Comparison of ENCODE assay signal across 8 cellular contexts in the genomic region with DNA sequence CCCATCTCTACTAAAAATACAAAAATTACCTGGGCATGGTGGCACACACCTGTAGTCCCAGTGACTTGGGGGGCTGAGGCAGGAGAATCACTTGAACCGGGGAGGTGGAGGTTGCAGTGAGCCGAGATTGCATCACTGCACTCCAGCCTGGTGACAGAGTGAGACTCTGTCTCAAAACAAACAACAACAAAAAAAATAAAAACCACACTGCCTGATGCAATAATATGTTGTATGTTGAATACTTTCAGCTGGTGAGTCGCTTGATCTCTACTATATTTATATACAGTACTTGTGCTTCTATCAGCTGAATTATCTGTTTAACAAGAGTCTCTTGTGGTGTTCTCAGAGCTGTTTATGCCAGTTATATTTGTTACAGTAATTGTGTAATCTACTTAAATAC. TPM values are rescaled to one million over a fixed set of nuclear protein-coding genes. Genes with fewer than 3 reads are reported as not detected.
DNase-seq lines count a peak whose midpoint lies in the region; ATAC-seq, FAIRE-seq and TF ChIP-seq lines count a peak whose summit lies in the region.
"Not testable (repeated sequence)": the region's sequence is repeated elsewhere in the genome, so short reads cannot be mapped to it uniquely, and the experiment has no call there.

No MANE protein-coding gene starts in this region.

- not testable (repeated sequence) for H3K9me2 ChIP-seq in GM23338 (ENCODE audit: insufficient read depth)

- H3K4me1 ChIP-seq in ACC112 (ENCODE audit: control insufficient read depth, insufficient read depth, low read length, unreplicated experiment), result peaks cover 17% of the 10 kb centered on the region
- not testable (repeated sequence) for H3K4me1 ChIP-seq in GM23338 (ENCODE audit: insufficient read depth); right lobe of liver

- not testable (repeated sequence) for H2AFZ ChIP-seq in ACC112 (ENCODE audit: low read length, unreplicated experiment); GM23338

- TF ChIP-seq CTCF in GM23338 (conservative IDR thresholded peaks at IDR 0.05; ENCODE audit: low read depth in 2 of 2); WTC11 (IDR thresholded peaks at IDR 0.05); bronchial epithelial cell (IDR thresholded peaks at IDR 0.05; ENCODE audit: insufficient read depth, low read length, severe bottlenecking); fibroblast of pulmonary artery (IDR thresholded peaks at IDR 0.05; ENCODE audit: low read length, missing control alignments); right lobe of liver (IDR thresholded peaks at IDR 0.05): not testable (repeated sequence)

- CTCF ChIA-PET in WTC11 (lab: Charles Lee), result not testable (repeated sequence)

- intact Hi-C loops in right lobe of liver (cut with DNase I), result not testable (repeated sequence)

- not testable (repeated sequence) for H4K20me1 ChIP-seq in GM23338 (replicated peaks; ENCODE audit: insufficient read depth)

- not testable (repeated sequence) for H3K27me3 Mint-ChIP-seq in GM23338 (ENCODE audit: insufficient read depth, low read depth, poor library complexity); WTC11 (ENCODE audit: low read depth)

- 47% methylated on average over 3 of the region's 3 CpGs for WGBS in right lobe of liver (ENCODE audit: insufficient coverage, low coverage, low lambda C conversion rate, missing lambda C conversion rate)

- ATAC-seq in GM23338, WTC11: not testable (repeated sequence)
- ATAC-seq in right lobe of liver, result peak; percentile 62 to 85 (median 68)

- not testable (repeated sequence) for H3K9me3 Mint-ChIP-seq in GM23338, WTC11

- H3K27ac Mint-ChIP-seq in GM23338, result peak overlapping the region; percentile 52; the same call in 1 of the 2 replicates
- H3K27ac Mint-ChIP-seq in WTC11, result not testable (repeated sequence)

- not testable (repeated sequence) for H3K9me3 ChIP-seq in right lobe of liver

- H3K27ac ChIP-seq in ACC112 (ENCODE audit: low read depth, low read length) (0 out of 2 replicates have a peak overlapping the region, but pooled peaks have one; percentile 21), GM23338 (ENCODE audit: low read depth) (peak overlapping the region; percentile 56; the same call in 1 of the 2 replicates)
- H3K27ac ChIP-seq in right lobe of liver, result not testable (repeated sequence)

- POLR2A ChIA-PET in WTC11 (lab: Charles Lee), result not testable (repeated sequence)

- not testable (repeated sequence) for H3K4me1 Mint-ChIP-seq in GM23338, WTC11

- H3K4me2 ChIP-seq in GM23338, result not testable (repeated sequence)

- not testable (repeated sequence) for H3K79me2 ChIP-seq in ACC112 (ENCODE audit: control insufficient read depth, insufficient read depth, low read length, unreplicated experiment); GM23338 (replicated peaks; ENCODE audit: insufficient read depth)

- TF ChIP-seq POLR2A in right lobe of liver (IDR thresholded peaks at IDR 0.05), result not testable (repeated sequence)

- H3K36me3 Mint-ChIP-seq in GM23338 (ENCODE audit: low read depth) (peaks cover 64% of the 10 kb centered on the region), WTC11 (peaks cover 54% of the 10 kb centered on the region)

- peaks cover 32% of the 10 kb centered on the region for H3K36me3 ChIP-seq in ACC112 (ENCODE audit: insufficient read depth, low read length)
- peaks cover 26% of the 10 kb centered on the region; the same call in 1 of the 2 replicates for H3K36me3 ChIP-seq in GM23338 (ENCODE audit: insufficient read depth)
- H3K36me3 ChIP-seq in bronchial epithelial cell (ENCODE audit: control insufficient read depth, insufficient read depth, low read length), result not testable (repeated sequence)
- H3K36me3 ChIP-seq in right lobe of liver, result peaks cover 0 to 58% (median 16%) of the 10 kb centered on the region in 4 donors

- not testable (repeated sequence) for H3F3A ChIP-seq in GM23338 (replicated peaks; ENCODE audit: low read depth)

- not testable (repeated sequence) for H3K27me3 ChIP-seq in ACC112 (ENCODE audit: insufficient read depth, low read length); GM23338 (ENCODE audit: insufficient read depth); bronchial epithelial cell (ENCODE audit: control insufficient read depth, insufficient read depth, low read length); right lobe of liver

- FAIRE-seq in bronchial epithelial cell (lab: Jason Lieb, UNC), result not testable (repeated sequence)

- H3K4me3 Mint-ChIP-seq in GM23338, WTC11: not testable (repeated sequence)

- H3K4me3 ChIP-seq in ACC112 (ENCODE audit: low read depth, low read length); GM23338; bronchial epithelial cell (ENCODE audit: low read depth, low read length); fibroblast of pulmonary artery (replicated peaks; ENCODE audit: low read depth, low read length); right lobe of liver: not testable (repeated sequence)

- DNase-seq in GM23338 (ENCODE audit: low spot score); WTC11 (ENCODE audit: low spot score): not testable (repeated sequence)
- DNase-seq in M059J (ENCODE audit: low read depth) (peak; percentile 59), OCI-M1 (lab: John Stamatoyannopoulos, UW) (peak; percentile 49), bronchial epithelial cell (ENCODE audit: low read depth) (peak; percentile 65), fibroblast of pulmonary artery (ENCODE audit: low read depth) (peak; percentile 30), right lobe of liver (peak in 1 of 3 donors; percentile 22)

TF ChIP-seq in WTC11, 78 proteins besides CTCF, POLR2A, EP300 and RAD21:
- TF ChIP-seq GABPB1 (CRISPR knock-in tag; IDR thresholded peaks at IDR 0.05), result peak; percentile 95

RNA-seq across cellular contexts. Expression of a gene that starts 37.1 kb away (rescaled TPM):
- total RNA-seq in GM23338 (2014; rRNA removed; shearing (Covaris generic)), result 44.5 and 49.5 TPM in 2 replicates
- 41.9 and 50.9 TPM in 2 replicates for polyA plus RNA-seq in GM23338 (2016; fragmentation: Nextera tagmentation; extraction: Ambion mirVana)
- total RNA-seq in M059J (2014; rRNA removed; shearing (Covaris generic)), result 32.9 and 43.4 TPM in 2 replicates
- total RNA-seq in WTC11 (2021) (27.5 to 32.7 TPM (median 32.3 TPM) in 3 replicates), bronchial epithelial cell (22.7 and 28.7 TPM in 2 replicates), right lobe of liver (10 to 100 TPM; 12.6 to 36.0 (median 25.3) TPM)
